ENCODE assay signal across 19 cellular contexts in the genomic region with DNA sequence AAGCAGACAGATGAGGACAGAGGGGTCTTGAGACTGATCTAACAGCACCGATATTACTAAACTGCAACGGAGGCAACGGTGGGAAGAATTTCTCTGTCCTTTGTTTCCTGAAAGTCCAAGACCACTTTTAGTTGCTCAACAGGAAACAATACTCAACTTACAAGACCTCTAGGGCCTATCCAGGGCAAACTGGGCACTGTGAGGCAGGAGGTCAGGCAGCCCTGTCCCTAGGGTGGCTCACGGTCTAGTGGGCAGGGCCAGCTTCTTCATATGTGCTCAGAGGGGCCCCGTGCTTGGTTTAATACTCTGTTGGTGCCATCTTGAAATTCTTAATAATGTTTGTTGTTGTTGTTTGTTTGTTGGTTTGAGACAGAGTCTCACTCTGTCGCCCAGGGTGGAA. TPM values are rescaled to one million over a fixed set of nuclear protein-coding genes. Genes with fewer than 3 reads are reported as not detected.
DNase-seq lines count a peak whose midpoint lies in the region; ATAC-seq, FAIRE-seq and TF ChIP-seq lines count a peak whose summit lies in the region.
"Had no signal": no experiment of that assay in that cellular context is flagged by ENCODE, and none has a peak within 500 bp of the region (broad histone marks: within the 10 kb centered on the region; RNA-seq: fewer than 3 reads in every experiment).

No MANE protein-coding gene starts in this region.

- H3K4me3 ChIP-seq in liver (ENCODE audit: low read depth in 1 of 3, low read length in 3 of 3) (no peak overlapping the region), HepG2 (replicated peaks in 1 of 3; ENCODE audit: insufficient read depth in 1 of 3, low read depth in 2 of 3, low read length in 3 of 3) (no peak overlapping the region), endodermal cell (ENCODE audit: low read length) (no peak overlapping the region), urinary bladder (ENCODE audit: low read depth, low read length) (no peak overlapping the region)

- no peaks in the 10 kb centered on the region for H3K27me3 ChIP-seq in liver (ENCODE audit: control insufficient read depth in 4 of 4, insufficient read depth in 4 of 4, low read length in 3 of 4)
- no peaks in the 10 kb centered on the region for H3K27me3 ChIP-seq in HepG2 (ENCODE audit: control insufficient read depth in 1 of 2, insufficient read depth in 2 of 2, low read length in 2 of 2)
- H3K27me3 ChIP-seq in endodermal cell (ENCODE audit: control insufficient read depth, insufficient read depth, low read length, poor library complexity, severe bottlenecking): no peaks in the 10 kb centered on the region

- peaks cover 2 to 40% (median 27%) of the 10 kb centered on the region in 4 donors for H3K4me1 ChIP-seq in liver (ENCODE audit: control insufficient read depth in 4 of 4, insufficient read depth in 4 of 4, low read length in 3 of 4)
- peaks cover 16% of the 10 kb centered on the region for H3K4me1 ChIP-seq in HepG2 (ENCODE audit: insufficient read depth, low read length)
- no peaks in the 10 kb centered on the region for H3K4me1 ChIP-seq in endodermal cell (ENCODE audit: control insufficient read depth, insufficient read depth, low read length)
- peaks cover 4% of the 10 kb centered on the region for H3K4me1 ChIP-seq in urinary bladder (ENCODE audit: insufficient read depth)

- DNase-seq in HepG2 (ENCODE audit: low spot score) (no peak), endodermal cell (no peak), neural crest cell (ENCODE audit: low read depth, low spot score) (no peak), NCI-H2081 (lab: John Stamatoyannopoulos, UW) (no peak)
- DNase-seq in activated effector memory CD4-positive, alpha-beta T cell treated with anti-CD3 and anti-CD28 coated beads, Interleukin-2, amount 50 U/mL, for 16 hours: no peak
- DNase-seq: activated naive CD4-positive, alpha-beta T cell treated with anti-CD3 and anti-CD28 coated beads, Interleukin-2, amount 50 U/mL, for 16 hours; activated T-cell treated with anti-CD3 and anti-CD28 coated beads for 4 hours; CD8-positive, alpha-beta T cell; cortex of kidney; NCI-H146; stimulated activated naive CD4-positive, alpha-beta T cell treated with Interleukin-2 at 50 U/mL for 16 hours had no signal

- H3K4me1 Mint-ChIP-seq in endodermal cell: peaks cover 14% of the 10 kb centered on the region
- peaks cover 48% of the 10 kb centered on the region for H3K4me1 Mint-ChIP-seq in neural crest cell

- peaks cover 0 to 6% (median 5%) of the 10 kb centered on the region in 4 donors for H3K36me3 ChIP-seq in liver (ENCODE audit: control insufficient read depth in 4 of 4, insufficient read depth in 3 of 4, low read depth in 1 of 4, low read length in 3 of 4)
- peaks cover 6 to 20% of the 10 kb centered on the region in 2 experiments; a peak in 3 of 5 replicates for H3K36me3 ChIP-seq in HepG2 (replicated peaks in 1 of 2; ENCODE audit: control insufficient read depth in 1 of 2, insufficient read depth in 2 of 2, low read length in 2 of 2)
- peaks cover 71% of the 10 kb centered on the region for H3K36me3 ChIP-seq in endodermal cell (ENCODE audit: control insufficient read depth, insufficient read depth, low read length)
- H3K36me3 ChIP-seq in urinary bladder (ENCODE audit: insufficient read depth): no peaks in the 10 kb centered on the region

- ATAC-seq in HepG2 (no peak), GM19324 (IDR thresholded peaks at IDR 0.05; ENCODE audit: low FRiP score, unreplicated experiment) (no peak)
- ATAC-seq: CD8-positive, alpha-beta T cell had no signal

- no peaks in the 10 kb centered on the region for H3K79me2 ChIP-seq in HepG2 (ENCODE audit: insufficient read depth, low read length)

- POLR2A ChIA-PET in HepG2 (lab: Yijun Ruan, JAX): no interaction called here

- H4K20me1 ChIP-seq in HepG2 (ENCODE audit: insufficient read depth, low read length): no peaks in the 10 kb centered on the region

- H3K9me3 ChIP-seq in liver (ENCODE audit: control insufficient read depth in 4 of 4, low read length in 3 of 4) (no peaks in the 10 kb centered on the region), HepG2 (ENCODE audit: low read length) (no peaks in the 10 kb centered on the region), endodermal cell (ENCODE audit: control insufficient read depth, low read length) (peaks cover 6% of the 10 kb centered on the region)

- H3K4me3 Mint-ChIP-seq in endodermal cell (no peak overlapping the region), neural crest cell (peak overlapping the region; percentile 27)
- H3K4me3 Mint-ChIP-seq: CD8-positive, alpha-beta T cell; mesothelial cell of epicardium had no signal

- in situ Hi-C loops in HepG2 (cut with HindIII; ENCODE audit: extremely low pct_ligation_motif_present, low pct_unique_long_range_greater_than_20kb): no loop called here

- CTCF ChIA-PET in HepG2 (lab: Yijun Ruan, JAX; ENCODE audit: low intra/inter-chr PET ratio, low total read pairs): no interaction called here

- TF ChIP-seq EP300 in HepG2 (IDR thresholded peaks at IDR 0.05; ENCODE audit: low read depth in 2 of 2, low read length in 2 of 2) (no peak), HepG2 (CRISPR knock-in tag; IDR thresholded peaks at IDR 0.05; ENCODE audit: borderline replicate concordance) (no peak)

- H3K9me3 Mint-ChIP-seq in endodermal cell: peaks cover 11% of the 10 kb centered on the region
- no peaks in the 10 kb centered on the region for H3K9me3 Mint-ChIP-seq in neural crest cell
- H3K9me3 Mint-ChIP-seq: CD8-positive, alpha-beta T cell had no signal

- H3K36me3 Mint-ChIP-seq in endodermal cell (ENCODE audit: low read depth): peaks cover 70% of the 10 kb centered on the region
- H3K36me3 Mint-ChIP-seq in neural crest cell (ENCODE audit: low read depth): peaks cover 32% of the 10 kb centered on the region

- no peak overlapping the region for H2AFZ ChIP-seq in HepG2 (ENCODE audit: low read length)

- H3K9ac ChIP-seq in liver (ENCODE audit: low read depth in 1 of 2, low read length in 2 of 2) (no peak overlapping the region), HepG2 (ENCODE audit: insufficient read depth, low read depth, low read length) (no peak overlapping the region), endodermal cell (ENCODE audit: extremely low read depth, low read length, poor library complexity, severe bottlenecking) (no peak overlapping the region)

- 81% methylated on average over 6 of the region's 6 CpGs for WGBS in liver
- WGBS in HepG2 (ENCODE audit: low lambda C conversion rate): 100% methylated on average over 6 of the region's 6 CpGs
- 94% methylated on average over 5 to 6 of the region's 6 CpGs for WGBS in endodermal cell (ENCODE audit: insufficient coverage in 1 of 2, insufficient read length in 1 of 2), 2 experiments
- 87% methylated on average over 6 of the region's 6 CpGs for WGBS in urinary bladder

- no peak overlapping the region for H3K4me2 ChIP-seq in HepG2 (ENCODE audit: low read depth, low read length)

- H3K27ac ChIP-seq in liver (ENCODE audit: low read depth in 1 of 2, low read length in 2 of 2) (peak overlapping the region; percentile 6 to 41), HepG2 (ENCODE audit: extremely low read length, insufficient read depth, low read length) (no peak overlapping the region), endodermal cell (ENCODE audit: low read depth, low read length) (no peak overlapping the region), urinary bladder (ENCODE audit: low read depth) (peak overlapping the region; percentile 54)

- no peak for TF ChIP-seq CTCF in liver (IDR thresholded peaks at IDR 0.05; ENCODE audit: low read depth, low read length, missing input control)
- no peak for TF ChIP-seq CTCF in HepG2 (CRISPR knock-in tag; IDR thresholded peaks at IDR 0.05)
- TF ChIP-seq CTCF in endodermal cell (conservative IDR thresholded peaks at IDR 0.05): no peak
- TF ChIP-seq CTCF in neural crest cell (conservative IDR thresholded peaks at IDR 0.05): no peak

- H3K27me3 Mint-ChIP-seq in endodermal cell (ENCODE audit: insufficient read depth) (no peaks in the 10 kb centered on the region), neural crest cell (ENCODE audit: low read depth) (no peaks in the 10 kb centered on the region)

- TF ChIP-seq RAD21 in liver (IDR thresholded peaks at IDR 0.05) (no peak), HepG2 (CRISPR knock-in tag; IDR thresholded peaks at IDR 0.05) (no peak)

- no TSS peak for BruUV-seq in HepG2 (replicated peaks; lab: Mats Ljungman, UMichigan)

- peak overlapping the region; percentile 17 for H3K27ac Mint-ChIP-seq in endodermal cell
- peak overlapping the region; percentile 62 for H3K27ac Mint-ChIP-seq in neural crest cell (ENCODE audit: unreplicated experiment)
- H3K27ac Mint-ChIP-seq: CD8-positive, alpha-beta T cell; mesothelial cell of epicardium had no signal

- no peak for TF ChIP-seq POLR2A in HepG2 (IDR thresholded peaks at IDR 0.05; ENCODE audit: insufficient read depth in 1 of 2, low read depth in 2 of 2, low read length in 2 of 2)

- FAIRE-seq in HepG2 (lab: Jason Lieb, UNC): no peak
- FAIRE-seq: urothelium cell line had no signal

- intact Hi-C loops in HepG2 (cut with micrococcal nuclease; ENCODE audit: unreplicated experiment): no loop called here

RNA-seq across cellular contexts. Expression of a gene that starts 14.2 kb away (rescaled TPM):
- 1 to 10 TPM; 4.7 to 8.5 TPM for total RNA-seq in liver
- 1 to 10 TPM; 4.5 to 5.6 TPM for polyA plus RNA-seq in liver
- total RNA-seq in HepG2 (2016; rRNA removed; fragmentation: Illumina TruSeq; extraction: Trizol): 4.5 and 4.8 TPM in 2 replicates
- 3.0 and 3.8 TPM in 2 replicates for total RNA-seq in HepG2 (2016; cell fraction: cytosol; rRNA removed; fragmentation: Illumina TruSeq; extraction: Trizol; ENCODE audit: low read depth)
- total RNA-seq in HepG2 (2016; cell fraction: insoluble cytoplasmic fraction; rRNA removed; fragmentation: Illumina TruSeq; extraction: Trizol): 4.2 and 4.4 TPM in 2 replicates
- 7.9 and 8.2 TPM in 2 replicates for total RNA-seq in HepG2 (2016; cell fraction: membrane; rRNA removed; fragmentation: Illumina TruSeq; extraction: Trizol)
- total RNA-seq in HepG2 (2016; cell fraction: nucleus; rRNA removed; fragmentation: Illumina TruSeq; extraction: Trizol): 7.0 and 7.7 TPM in 2 replicates
- 4.3 and 4.9 TPM in 2 replicates for polyA plus RNA-seq in HepG2 (2011; rRNA removed)
- polyA plus RNA-seq in HepG2 (2011; cell fraction: cytosol; rRNA removed): 3.1 TPM in 2 replicates
- polyA plus RNA-seq in HepG2 (2011; cell fraction: nucleus; rRNA removed): 5.7 and 6.9 TPM in 2 replicates
- polyA plus RNA-seq in HepG2 (2012): 3.6 and 4.3 TPM in 2 replicates
- polyA plus RNA-seq in HepG2 (2016; cell fraction: cytosol; fragmentation: Illumina TruSeq; extraction: Trizol; ENCODE audit: low read depth): 3.1 and 3.9 TPM in 2 replicates
- 4.8 and 5.2 TPM in 2 replicates for polyA plus RNA-seq in HepG2 (2016; cell fraction: insoluble cytoplasmic fraction; fragmentation: Illumina TruSeq; extraction: Trizol; ENCODE audit: low read depth)
- polyA plus RNA-seq in HepG2 (2016; cell fraction: membrane; fragmentation: Illumina TruSeq; extraction: Trizol; ENCODE audit: low read depth): 5.0 and 6.1 TPM in 2 replicates
- 5.5 and 5.7 TPM in 2 replicates for polyA plus RNA-seq in HepG2 (2016; cell fraction: nucleus; fragmentation: Illumina TruSeq; extraction: Trizol; ENCODE audit: insufficient read depth, low read depth)
- 14.1 and 22.8 TPM in 2 replicates for polyA minus RNA-seq in HepG2 (2011; rRNA and poly(A)+ RNA removed; ENCODE audit: low replicate concordance)
- 4.2 and 5.0 TPM in 2 replicates for polyA minus RNA-seq in HepG2 (2011; cell fraction: cytosol; rRNA and poly(A)+ RNA removed)
- polyA minus RNA-seq in HepG2 (2011; cell fraction: nucleus; rRNA and poly(A)+ RNA removed): 8.1 and 8.6 TPM in 2 replicates
- 10 to 100 TPM; 27.1 to 28.3 TPM for total RNA-seq in endodermal cell
- 16.6 TPM for polyA plus RNA-seq in endodermal cell (2013, experiment 1 of 2)
- 20.3 TPM for polyA plus RNA-seq in endodermal cell (2013, experiment 2 of 2)
- 32.9 and 34.3 TPM in 2 replicates for total RNA-seq in neural crest cell
- total RNA-seq in urinary bladder: 12.2 TPM
- polyA plus RNA-seq in urinary bladder: 12.5 TPM

RNA-seq across cellular contexts. Expression of a gene that starts 36.7 kb away (rescaled TPM):
- total RNA-seq in liver (10 to 100 TPM in 1 of 2 donors, under 1 TPM in 1; 0.84 to 28.3 TPM), HepG2 (2016; rRNA removed; fragmentation: Illumina TruSeq; extraction: Trizol) (0.82 and 1.1 TPM in 2 replicates), endodermal cell (not detected), neural crest cell (not detected in 2 replicates), urinary bladder (not detected)
- polyA plus RNA-seq in liver (10 to 100 TPM; 17.6 to 51.4 TPM), HepG2 (2011; rRNA removed) (0.34 and 0.48 TPM in 2 replicates), urinary bladder (not detected)
- 0.44 and 0.51 TPM in 2 replicates for total RNA-seq in HepG2 (2016; cell fraction: cytosol; rRNA removed; fragmentation: Illumina TruSeq; extraction: Trizol; ENCODE audit: low read depth)
- total RNA-seq in HepG2 (2016; cell fraction: insoluble cytoplasmic fraction; rRNA removed; fragmentation: Illumina TruSeq; extraction: Trizol): 0.97 and 2.2 TPM in 2 replicates
- 0.79 and 1.1 TPM in 2 replicates for total RNA-seq in HepG2 (2016; cell fraction: membrane; rRNA removed; fragmentation: Illumina TruSeq; extraction: Trizol)
- 1.0 and 1.2 TPM in 2 replicates for total RNA-seq in HepG2 (2016; cell fraction: nucleus; rRNA removed; fragmentation: Illumina TruSeq; extraction: Trizol)
- polyA plus RNA-seq in HepG2 (2011; cell fraction: cytosol; rRNA removed): 0.64 and 0.65 TPM in 2 replicates
- polyA plus RNA-seq in HepG2 (2011; cell fraction: nucleus; rRNA removed): 0.48 and 0.59 TPM in 2 replicates
- polyA plus RNA-seq in HepG2 (2012): 0.23 and 0.43 TPM in 2 replicates
- 0.54 and 0.55 TPM in 2 replicates for polyA plus RNA-seq in HepG2 (2016; cell fraction: cytosol; fragmentation: Illumina TruSeq; extraction: Trizol; ENCODE audit: low read depth)
- 1.6 and 1.7 TPM in 2 replicates for polyA plus RNA-seq in HepG2 (2016; cell fraction: insoluble cytoplasmic fraction; fragmentation: Illumina TruSeq; extraction: Trizol; ENCODE audit: low read depth)
- 0.45 and 0.80 TPM in 2 replicates for polyA plus RNA-seq in HepG2 (2016; cell fraction: membrane; fragmentation: Illumina TruSeq; extraction: Trizol; ENCODE audit: low read depth)
- 1.6 and 1.7 TPM in 2 replicates for polyA plus RNA-seq in HepG2 (2016; cell fraction: nucleus; fragmentation: Illumina TruSeq; extraction: Trizol; ENCODE audit: insufficient read depth, low read depth)
- 0.68 TPM in 1 of 2 replicates, not detected in the other for polyA minus RNA-seq in HepG2 (2011; rRNA and poly(A)+ RNA removed; ENCODE audit: low replicate concordance)
- not detected in 2 replicates for polyA minus RNA-seq in HepG2 (2011; cell fraction: cytosol; rRNA and poly(A)+ RNA removed)
- 0.52 TPM in 1 of 2 replicates, not detected in the other for polyA minus RNA-seq in HepG2 (2011; cell fraction: nucleus; rRNA and poly(A)+ RNA removed)
- not detected for polyA plus RNA-seq in endodermal cell (2013, experiment 1 of 2)
- not detected for polyA plus RNA-seq in endodermal cell (2013, experiment 2 of 2)
- total RNA-seq: CD8-positive, alpha-beta T cell; epithelial cell of proximal tubule; mesothelial cell of epicardium; renal cortical epithelial cell had no signal
- polyA plus RNA-seq: AG04450 had no signal

Comparison
In these comparisons a context has a peak if more than half of its experiments do, and no peak if none do; other contexts are left out.
1. H3K27ac ChIP-seq: peak in liver (2 of 2) and urinary bladder (single experiment); none in HepG2 (single experiment) and endodermal cell (single experiment).